In the genomic region with DNA sequence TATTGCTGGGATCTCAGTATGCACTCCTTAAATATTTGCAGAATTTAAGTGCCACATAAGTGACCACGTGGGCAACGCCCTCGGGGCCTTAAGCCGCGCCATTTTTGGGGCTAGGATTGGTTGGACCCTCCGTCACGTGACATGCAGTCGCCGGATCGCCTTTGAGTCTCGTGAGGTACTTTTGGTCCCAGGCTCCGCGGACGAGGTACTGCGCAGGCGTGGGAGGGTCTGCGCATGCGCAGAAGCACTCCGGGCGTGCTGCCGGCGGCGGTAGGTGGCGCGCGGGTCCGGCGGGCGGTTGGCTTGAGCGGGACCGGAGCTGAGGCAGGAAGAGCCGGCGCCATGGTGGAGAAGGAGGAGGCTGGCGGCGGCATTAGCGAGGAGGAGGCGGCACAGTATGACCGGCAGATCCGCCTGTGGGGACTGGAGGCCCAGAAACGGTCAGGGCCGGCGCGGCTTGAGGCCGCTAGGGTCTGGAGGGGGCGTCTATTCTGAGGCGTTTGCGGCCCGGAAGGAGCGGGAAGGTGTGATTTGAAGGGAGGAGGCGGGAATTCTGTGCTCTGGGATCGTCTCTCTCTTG, we compare ENCODE assay signal across 8 cellular contexts. TPM values are rescaled to one million over a fixed set of nuclear protein-coding genes. Genes with fewer than 3 reads are reported as not detected.
DNase-seq lines count a peak whose midpoint lies in the region; ATAC-seq and TF ChIP-seq lines count a peak whose summit lies in the region.

A gene (plus strand): TSS at position 247 of the 580 bp plus-strand sequence. CDS start 96 bp downstream, at position 343.

- H3K27me3 ChIP-seq in upper lobe of right lung: no peaks in the 10 kb centered on the region

- DNase-seq in NCI-H146 (lab: John Stamatoyannopoulos, UW): peak; percentile 99
- DNase-seq in T-helper 1 cell: peak; percentile 83 to 97 (median 85)
- peak; percentile 96 for DNase-seq in amniotic epithelial cell (ENCODE audit: low read depth)
- peak; percentile 96 for DNase-seq in left cardiac atrium
- DNase-seq in posterior vena cava (ENCODE audit: low spot score): peak; percentile 98
- peak; percentile 97 for DNase-seq in upper lobe of right lung

- H3K9me3 ChIP-seq in upper lobe of right lung: no peaks in the 10 kb centered on the region

- peaks cover 17% of the 10 kb centered on the region for H3K4me1 ChIP-seq in upper lobe of right lung

- TF ChIP-seq CTCF in GM12875 (IDR thresholded peaks at IDR 0.05; ENCODE audit: borderline replicate concordance, insufficient read depth, low read depth, low read length) (peak; percentile 63), upper lobe of right lung (IDR thresholded peaks at IDR 0.05) (peak; percentile 62)

- H3K36me3 ChIP-seq in upper lobe of right lung: peaks cover 6% of the 10 kb centered on the region

- H3K27ac ChIP-seq in upper lobe of right lung: peak within 1 kb of the TSS; percentile 90

- intact Hi-C loops in left cardiac atrium (cut with DNase I) (no loop called here), posterior vena cava (cut with DNase I) (no loop called here), upper lobe of right lung (cut with DNase I) (no loop called here)

- ATAC-seq in HG02852 (IDR thresholded peaks at IDR 0.05; ENCODE audit: unreplicated experiment) (peak; percentile 68), left cardiac atrium (peak; percentile 93 to 96), upper lobe of right lung (peak; percentile 96)

- H3K4me3 ChIP-seq in GM12875 (ENCODE audit: low read depth, low read length) (peak within 1 kb of the TSS; percentile 64), upper lobe of right lung (peak within 1 kb of the TSS; percentile 86)

RNA-seq across cellular contexts. Expression of the gene that starts here (rescaled TPM):
- total RNA-seq in left cardiac atrium (10 to 100 TPM; 50.1 to 54.7 TPM), posterior vena cava (10 to 100 TPM; 55.9 to 57.4 TPM), upper lobe of right lung (57.6 TPM)

Comparison
In these comparisons a context has a peak if more than half of its experiments do, and no peak if none do; other contexts are left out.
1. Peak in every context shown above with its lines: DNase-seq, ATAC-seq, H3K4me3 ChIP-seq and H3K27ac ChIP-seq.